ENCODE assay signal across 1 cellular context in the genomic region with DNA sequence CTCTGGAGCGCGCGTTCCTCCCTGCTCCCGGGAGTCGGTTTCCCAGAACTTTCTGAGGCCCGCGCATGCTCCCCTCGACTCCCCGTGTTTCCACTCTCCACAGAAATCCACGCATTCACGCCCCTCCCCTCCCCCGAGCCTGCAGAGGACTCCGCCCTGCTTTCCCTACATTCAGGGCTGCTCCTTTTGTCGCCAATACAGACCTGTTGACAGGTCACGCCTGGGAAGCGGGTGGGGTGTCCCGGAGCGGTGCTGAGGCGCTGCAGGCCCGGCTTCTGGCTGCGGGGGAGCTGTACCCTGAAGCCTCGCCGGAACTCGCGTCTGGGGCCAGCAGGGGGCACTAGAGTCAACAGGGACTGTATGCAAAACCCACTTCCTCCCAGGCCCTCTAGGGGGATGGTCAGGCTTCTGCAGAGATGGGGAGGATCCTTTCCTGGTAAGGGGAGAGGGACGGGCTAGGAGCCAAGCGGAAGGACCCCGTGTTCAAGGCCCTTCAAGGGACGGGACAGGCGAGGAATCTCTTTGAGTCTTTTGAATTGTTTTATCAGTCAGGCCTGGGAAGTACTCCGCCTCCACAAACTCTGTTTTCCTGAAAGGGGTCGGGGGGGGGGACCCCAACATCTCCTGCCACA.
A peak's percentile ranks its signal among the peaks of the same experiment; 100 is the strongest.
TF ChIP-seq lines count a peak whose summit lies in the region.

PRAME (minus strand) TSS at position 294 of the 632 bp plus-strand sequence. CDS start 2,433 bp downstream, outside the sequence.

TF ChIP-seq in A549, 52 proteins besides CTCF, POLR2A, EP300 and RAD21 (continued from another document):
- TF ChIP-seq ESRRA (IDR thresholded peaks at IDR 0.05; ENCODE audit: borderline replicate concordance, low read length) (no peak), MAZ (IDR thresholded peaks at IDR 0.05; ENCODE audit: borderline replicate concordance, low read depth, low read length) (no peak), NFE2L2 (conservative IDR thresholded peaks at IDR 0.05; ENCODE audit: low read length) (no peak), NPAS2 (CRISPR knock-in tag; IDR thresholded peaks at IDR 0.05; ENCODE audit: borderline replicate concordance) (no peak), ZNF302 (CRISPR knock-in tag; IDR thresholded peaks at IDR 0.05) (no peak)
- TF ChIP-seq, protein P1, sequence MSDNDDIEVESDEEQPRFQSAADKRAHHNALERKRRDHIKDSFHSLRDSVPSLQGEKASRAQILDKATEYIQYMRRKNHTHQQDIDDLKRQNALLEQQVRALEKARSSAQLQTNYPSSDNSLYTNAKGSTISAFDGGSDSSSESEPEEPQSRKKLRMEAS (IDR thresholded peaks at IDR 0.05), result peak; percentile 64
